In genomic region chrX:16770970-16771482, GRCh38 we compare ENCODE assay signal across 18 cellular contexts. TPM values are rescaled to one million over a fixed set of nuclear protein-coding genes. Genes with fewer than 3 reads are reported as not detected.
DNase-seq lines count a peak whose midpoint lies in the region; ATAC-seq, FAIRE-seq and TF ChIP-seq lines count a peak whose summit lies in the region.
"Had no signal": no experiment of that assay in that cellular context is flagged by ENCODE, and none has a peak within 500 bp of the region (broad histone marks: within the 10 kb centered on the region; RNA-seq: fewer than 3 reads in every experiment).

No MANE protein-coding gene starts in this region.

- ATAC-seq in HCT116 (peak; percentile 62), GM12878 (peak; percentile 60), HG03342 (IDR thresholded peaks at IDR 0.05; ENCODE audit: unreplicated experiment) (no peak), HG02678 (IDR thresholded peaks at IDR 0.05; ENCODE audit: unreplicated experiment) (no peak)

- RAD21 ChIA-PET in HCT116 (lab: Charles Lee; ENCODE audit: low non-redundant PET in 1 of 2, low total read pairs in 2 of 2, uncharacterized antibody in 2 of 2, unreplicated experiment in 2 of 2) (no interaction called here), GM12878 (lab: Charles Lee; ENCODE audit: unreplicated experiment) (no interaction called here)

- H3K27me3 ChIP-seq in HCT116 (ENCODE audit: insufficient read depth, low read length) (no peaks in the 10 kb centered on the region), GM12878 (replicated peaks in 1 of 2; ENCODE audit: control insufficient read depth in 2 of 2, insufficient read depth in 2 of 2, low read length in 1 of 2) (no peaks in the 10 kb centered on the region), GM23248 (replicated peaks; ENCODE audit: insufficient read depth) (no peaks in the 10 kb centered on the region), dorsolateral prefrontal cortex (peaks cover 0 to 31% (median 3%) of the 10 kb centered on the region in 45 donors)
- H3K27me3 ChIP-seq: cardiac muscle cell had no signal

- peak overlapping the region; percentile 81 for H3K27ac ChIP-seq in 22Rv1
- peak overlapping the region; percentile 59; the same call in 1 of the 2 replicates for H3K27ac ChIP-seq in HCT116 (ENCODE audit: low read depth, low read length)
- H3K27ac ChIP-seq in GM12878 (ENCODE audit: control insufficient read depth, insufficient read depth) = no peak overlapping the region
- peak overlapping the region; percentile 99 for H3K27ac ChIP-seq in mesodermal cell (ENCODE audit: low read depth, low read length, severe bottlenecking)
- no peak overlapping the region for H3K27ac ChIP-seq in GM23248
- no peak overlapping the region for H3K27ac ChIP-seq in dorsolateral prefrontal cortex

- H3K9me2 ChIP-seq in HCT116 (ENCODE audit: insufficient read depth) (no peaks in the 10 kb centered on the region), GM23248 (ENCODE audit: insufficient read depth) (no peaks in the 10 kb centered on the region)

- H3K79me2 ChIP-seq in HCT116 (ENCODE audit: insufficient read depth, low read length) (no peaks in the 10 kb centered on the region), GM12878 (ENCODE audit: control insufficient read depth, insufficient read depth, low read length) (no peaks in the 10 kb centered on the region), GM23248 (ENCODE audit: insufficient read depth) (no peaks in the 10 kb centered on the region)

- H3F3A ChIP-seq in GM23248 (ENCODE audit: insufficient read depth) = no peaks in the 10 kb centered on the region

- intact Hi-C loops in HCT116 (cut with micrococcal nuclease) (no loop called here), GM12878 (cut with micrococcal nuclease; ENCODE audit: unreplicated experiment) (no loop called here), dorsolateral prefrontal cortex (cut with DNase I) (no loop called here)

- H3K9me3 ChIP-seq in HCT116 (ENCODE audit: control insufficient read depth in 1 of 2, insufficient read depth in 1 of 2, low read depth in 1 of 2, low read length in 2 of 2) = no peaks in the 10 kb centered on the region
- H3K9me3 ChIP-seq in GM12878 (replicated peaks; ENCODE audit: control insufficient read depth, insufficient read depth, low read length) = no peaks in the 10 kb centered on the region
- H3K9me3 ChIP-seq in mesodermal cell (ENCODE audit: control insufficient read depth, low read length) = no peaks in the 10 kb centered on the region
- no peaks in the 10 kb centered on the region for H3K9me3 ChIP-seq in GM23248 (ENCODE audit: low read depth)

- in situ Hi-C loops in GM12878 (cut with MboI) (no loop called here), GM23248 (cut with MboI) (no loop called here)

- SMC1A ChIA-PET in GM12878 (lab: Charles Lee; ENCODE audit: uncharacterized antibody, unreplicated experiment) = interaction anchor here (0.5 kb wide), 2 partner anchors 15 to 60 kb away, joined by 3 read pairs; no protein-coding TSS in a partner anchor

- BruUV-seq in HCT116 (replicated peaks; lab: Mats Ljungman, UMichigan) (no TSS peak), GM12878 (replicated peaks; lab: Mats Ljungman, UMichigan) (no TSS peak)

- H3K4me1 ChIP-seq in HCT116 (ENCODE audit: control insufficient read depth in 1 of 2, insufficient read depth in 2 of 2, low read length in 2 of 2) (peaks cover 3 to 24% of the 10 kb centered on the region in 2 experiments; a peak in 3 of 4 replicates), GM12878 (ENCODE audit: control insufficient read depth, insufficient read depth, low read length) (no peaks in the 10 kb centered on the region), mesodermal cell (ENCODE audit: control insufficient read depth, insufficient read depth, low read length, poor library complexity, severe bottlenecking) (no peaks in the 10 kb centered on the region), GM23248 (ENCODE audit: insufficient read depth) (no peaks in the 10 kb centered on the region)

- H3K36me3 ChIP-seq in HCT116 (ENCODE audit: control insufficient read depth in 1 of 2, insufficient read depth in 2 of 2, low read length in 2 of 2) (no peaks in the 10 kb centered on the region), GM12878 (ENCODE audit: control insufficient read depth in 2 of 2, insufficient read depth in 2 of 2, low read length in 1 of 2) (no peaks in the 10 kb centered on the region), mesodermal cell (ENCODE audit: control insufficient read depth, insufficient read depth, low read length) (no peaks in the 10 kb centered on the region), GM23248 (ENCODE audit: low read depth) (no peaks in the 10 kb centered on the region)
- H3K36me3 ChIP-seq: cardiac muscle cell, WERI-Rb-1 had no signal

- CTCF ChIA-PET in HCT116 (lab: Charles Lee) = no interaction called here
- CTCF ChIA-PET in GM12878 (lab: Yijun Ruan, JAX) = no interaction called here

- no peak for DNase-seq in HCT116 (ENCODE audit: low read depth, low spot score)
- DNase-seq in GM12878 (ENCODE audit: low read depth, low spot score) = no peak
- no peak for DNase-seq in GM23248
- no peak for DNase-seq in dorsolateral prefrontal cortex
- DNase-seq: activated CD4-positive, alpha-beta T cell treated with anti-CD3 and anti-CD28 coated beads, Interleukin-2, amount 50 U/mL, for 1 hour; glutamatergic neuron; NCI-H1694; NCI-H524; occipital lobe; small intestine; stimulated activated CD4-positive, alpha-beta T cell treated with anti-CD3 and anti-CD28 coated beads, Interleukin-2, amount 100 ng/mL, for 24 hours; substantia nigra; WERI-Rb-1 had no signal

- TF ChIP-seq CTCF in 22Rv1 (IDR thresholded peaks at IDR 0.05) = no peak
- TF ChIP-seq CTCF in HCT116 (IDR thresholded peaks at IDR 0.05 in 2 of 3, conservative IDR thresholded peaks at IDR 0.05 in 1 of 3; ENCODE audit: borderline replicate concordance in 1 of 3, insufficient read depth in 1 of 3, low read depth in 2 of 3, low read length in 2 of 3) = no peak
- no peak for TF ChIP-seq CTCF in GM12878 (IDR thresholded peaks at IDR 0.05 in 2 of 3, conservative IDR thresholded peaks at IDR 0.05 in 1 of 3; ENCODE audit: control insufficient read depth in 2 of 3, extremely low read depth in 1 of 3, insufficient read depth in 1 of 3, low read depth in 3 of 3, low read length in 3 of 3)
- TF ChIP-seq CTCF in dorsolateral prefrontal cortex (IDR thresholded peaks at IDR 0.05 in 54 of 56, conservative IDR thresholded peaks at IDR 0.05 in 2 of 56; ENCODE audit: low read depth in 1 of 56, partially characterized antibody in 56 of 56) = no peak

- H3K4me2 ChIP-seq in HCT116 (ENCODE audit: low read length) (peak overlapping the region; percentile 19; the same call in 1 of the 2 replicates), GM12878 (ENCODE audit: control insufficient read depth, insufficient read depth) (no peak overlapping the region), GM23248 (ENCODE audit: unreplicated experiment) (no peak overlapping the region)

- H3K4me3 ChIP-seq in HCT116 (replicated peaks in 1 of 2; ENCODE audit: low read depth in 1 of 2, low read length in 2 of 2) (no peak overlapping the region), GM12878 (no peak overlapping the region), mesodermal cell (ENCODE audit: extremely low read depth, insufficient read depth, low read length, poor library complexity, severe bottlenecking) (no peak overlapping the region), GM23248 (no peak overlapping the region), dorsolateral prefrontal cortex (no peak overlapping the region)
- H3K4me3 ChIP-seq: cardiac muscle cell had no signal

- H3K9ac ChIP-seq in HCT116 (ENCODE audit: low read length) = no peak overlapping the region
- H3K9ac ChIP-seq in GM12878 (ENCODE audit: control insufficient read depth, insufficient read depth, low read length) = no peak overlapping the region
- no peak overlapping the region for H3K9ac ChIP-seq in GM23248

- TF ChIP-seq RAD21 in HCT116 (IDR thresholded peaks at IDR 0.05; ENCODE audit: low read depth) (no peak), GM12878 (IDR thresholded peaks at IDR 0.05; ENCODE audit: insufficient read depth, low read depth, low read length) (no peak)

- TF ChIP-seq POLR2A in HCT116 (IDR thresholded peaks at IDR 0.05; ENCODE audit: borderline replicate concordance, extremely low read depth, insufficient read depth, insufficient read length) (no peak), GM12878 (IDR thresholded peaks at IDR 0.05; ENCODE audit: low read depth, low read length) (no peak)

- POLR2A ChIA-PET in HCT116 (lab: Charles Lee) (interaction anchor here (0.7 to 2.2 kb wide), 18 partner anchors 8 to 1100 kb away, joined by 3 to 41 read pairs (median 4); partner anchors contain the start of genes CTPS2, SYAP1 and TXLNG), GM12878 (lab: Charles Lee) (no interaction called here)

- H4K20me1 ChIP-seq in HCT116 (ENCODE audit: insufficient read depth) (no peaks in the 10 kb centered on the region), GM12878 (ENCODE audit: control insufficient read depth, insufficient read depth) (no peaks in the 10 kb centered on the region), GM23248 (ENCODE audit: insufficient read depth) (no peaks in the 10 kb centered on the region)

- H2AFZ ChIP-seq in HCT116 (ENCODE audit: low read depth, low read length, poor library complexity, severe bottlenecking) = no peak overlapping the region
- no peak overlapping the region for H2AFZ ChIP-seq in GM12878 (ENCODE audit: control insufficient read depth, low read depth, low read length)
- H2AFZ ChIP-seq in GM23248 = no peak overlapping the region

- 21% methylated on average over 2 of the region's 2 CpGs for WGBS in GM12878 (ENCODE audit: insufficient coverage, insufficient replicate concordance, low lambda C conversion rate, missing lambda C conversion rate)
- WGBS in mesodermal cell (ENCODE audit: insufficient coverage in 2 of 2), 2 experiments = no CpG with 5 or more reads among the region's 2 CpGs
- WGBS in GM23248 (ENCODE audit: low coverage in 1 of 2, low lambda C conversion rate in 2 of 2, missing lambda C conversion rate in 2 of 2), 2 experiments = 68 to 75% methylated on average over 2 of the region's 2 CpGs

- no peak for TF ChIP-seq EP300 in GM12878 (IDR thresholded peaks at IDR 0.05; ENCODE audit: borderline replicate concordance in 1 of 2, control insufficient read depth in 1 of 2, low read depth in 2 of 2, low read length in 2 of 2)

- FAIRE-seq in GM12878 (lab: Jason Lieb, UNC) = no peak
- FAIRE-seq: small intestine had no signal

RNA-seq across cellular contexts. Expression of gene TXLNG, which starts 15.2 kb away (rescaled TPM):
- total RNA-seq in HCT116 (2021; ENCODE audit: unreplicated experiment) (22.9 TPM), GM12878 (2014; rRNA removed) (18.9 and 20.5 TPM in 2 replicates), GM12878 (2014; rRNA removed; fragmentation: Illumina TruSeq; extraction: Trizol) (27.5 and 29.5 TPM in 2 replicates), GM12878 (2021) (19.7 and 20.1 TPM in 2 replicates), dorsolateral prefrontal cortex (10 to 100 TPM; 10.9 to 20.8 (median 16.2) TPM)
- 6.8 and 9.9 TPM in 2 replicates for polyA plus RNA-seq in HCT116 (2012)
- 23.7 and 24.1 TPM in 2 replicates for total RNA-seq in GM12878 (2013; cell fraction: nucleolus; rRNA removed)
- 9.9 TPM for polyA plus RNA-seq in GM12878 (2011; ENCODE audit: low read depth)
- polyA plus RNA-seq in GM12878 (2011; rRNA removed) (40.7 and 46.2 TPM in 2 replicates), GM12878 (2014; fragmentation: Illumina TruSeq; extraction: Trizol) (33.4 and 40.9 TPM in 2 replicates), GM12878 (2014; fragmentation: Nextera tagmentation; extraction: Ambion mirVana) (10 to 100 TPM in 1 of 2 experiments, 1 to 10 TPM in 1; 9.9 to 13.2 TPM), GM12878 (2014; rRNA removed) (20.9 and 25.6 TPM in 2 replicates), GM12878 (2016; fragmentation: Nextera tagmentation; extraction: Ambion mirVana) (10 to 100 TPM; 17.6 to 17.8 TPM), GM23248 (2016; fragmentation: Nextera tagmentation; extraction: Ambion mirVana) (4.1 and 4.4 TPM in 2 replicates)
- 16.9 and 20.0 TPM in 2 replicates for polyA plus RNA-seq in GM12878 (2011; cell fraction: cytosol; rRNA removed)
- 35.0 and 35.4 TPM in 2 replicates for polyA plus RNA-seq in GM12878 (2011; cell fraction: nucleus; rRNA removed)
- 13.8 and 14.7 TPM in 2 replicates for polyA plus RNA-seq in GM12878 (2012)
- 13.5 and 17.5 TPM in 2 replicates for polyA minus RNA-seq in GM12878 (2011; rRNA and poly(A)+ RNA removed)
- 6.8 and 9.8 TPM in 2 replicates for polyA minus RNA-seq in GM12878 (2011; cell fraction: cytosol; rRNA and poly(A)+ RNA removed)
- polyA minus RNA-seq in GM12878 (2011; cell fraction: nucleus; rRNA and poly(A)+ RNA removed) = 6.2 and 9.4 TPM in 2 replicates
- polyA plus RNA-seq in mesodermal cell (2013, experiment 1 of 2) = 9.3 TPM
- 10.5 TPM for polyA plus RNA-seq in mesodermal cell (2013, experiment 2 of 2)
- total RNA-seq in GM23248 (2014; rRNA removed; shearing (Covaris generic)) = 6.1 and 6.4 TPM in 2 replicates

RNA-seq across cellular contexts. Expression of gene SYAP1, which starts 51.6 kb away (rescaled TPM):
- total RNA-seq in HCT116 (2021; ENCODE audit: unreplicated experiment) (24.8 TPM), GM12878 (2014; rRNA removed) (20.7 and 23.1 TPM in 2 replicates), GM12878 (2014; rRNA removed; fragmentation: Illumina TruSeq; extraction: Trizol) (20.9 and 22.1 TPM in 2 replicates), GM12878 (2021) (17.6 and 20.3 TPM in 2 replicates), dorsolateral prefrontal cortex (10 to 100 TPM; 13.0 to 30.2 (median 19.5) TPM)
- polyA plus RNA-seq in HCT116 (2012) = 7.5 and 9.6 TPM in 2 replicates
- total RNA-seq in GM12878 (2013; cell fraction: nucleolus; rRNA removed) = 12.6 and 13.9 TPM in 2 replicates
- polyA plus RNA-seq in GM12878 (2011; ENCODE audit: low read depth) = 4.9 TPM
- polyA plus RNA-seq in GM12878 (2011; rRNA removed) (11.5 and 16.7 TPM in 2 replicates), GM12878 (2014; fragmentation: Illumina TruSeq; extraction: Trizol) (11.3 and 13.6 TPM in 2 replicates), GM12878 (2014; fragmentation: Nextera tagmentation; extraction: Ambion mirVana) (1 to 10 TPM; 5.9 to 6.1 TPM), GM12878 (2014; rRNA removed) (14.8 and 15.1 TPM in 2 replicates), GM12878 (2016; fragmentation: Nextera tagmentation; extraction: Ambion mirVana) (10 to 100 TPM; 29.2 to 29.9 TPM), GM23248 (2016; fragmentation: Nextera tagmentation; extraction: Ambion mirVana) (32.1 and 36.4 TPM in 2 replicates)
- polyA plus RNA-seq in GM12878 (2011; cell fraction: cytosol; rRNA removed) = 7.7 and 7.9 TPM in 2 replicates
- 3.1 and 3.3 TPM in 2 replicates for polyA plus RNA-seq in GM12878 (2011; cell fraction: nucleus; rRNA removed)
- polyA plus RNA-seq in GM12878 (2012) = 9.0 and 9.8 TPM in 2 replicates
- 9.9 and 10.0 TPM in 2 replicates for polyA minus RNA-seq in GM12878 (2011; rRNA and poly(A)+ RNA removed)
- 5.3 and 6.8 TPM in 2 replicates for polyA minus RNA-seq in GM12878 (2011; cell fraction: cytosol; rRNA and poly(A)+ RNA removed)
- polyA minus RNA-seq in GM12878 (2011; cell fraction: nucleus; rRNA and poly(A)+ RNA removed) = 2.7 and 5.3 TPM in 2 replicates
- 20.8 TPM for polyA plus RNA-seq in mesodermal cell (2013, experiment 1 of 2)
- polyA plus RNA-seq in mesodermal cell (2013, experiment 2 of 2) = 24.5 TPM
- total RNA-seq in GM23248 (2014; rRNA removed; shearing (Covaris generic)) = 24.4 and 30.8 TPM in 2 replicates

RNA-seq across cellular contexts. Expression of gene CTPS2, which starts 58.6 kb away (rescaled TPM):
- total RNA-seq in HCT116 (2021; ENCODE audit: unreplicated experiment) = 9.6 TPM
- 4.7 and 6.2 TPM in 2 replicates for polyA plus RNA-seq in HCT116 (2012)
- 51.7 and 54.8 TPM in 2 replicates for total RNA-seq in GM12878 (2013; cell fraction: nucleolus; rRNA removed)
- total RNA-seq in GM12878 (2014; rRNA removed) = 15.4 and 18.6 TPM in 2 replicates
- 17.6 and 17.8 TPM in 2 replicates for total RNA-seq in GM12878 (2014; rRNA removed; fragmentation: Illumina TruSeq; extraction: Trizol)
- 13.3 and 14.9 TPM in 2 replicates for total RNA-seq in GM12878 (2021)
- polyA plus RNA-seq in GM12878 (2011; ENCODE audit: low read depth) = 6.3 TPM
- polyA plus RNA-seq in GM12878 (2011; rRNA removed) = 16.9 and 23.3 TPM in 2 replicates
- polyA plus RNA-seq in GM12878 (2011; cell fraction: cytosol; rRNA removed) = 7.4 and 9.1 TPM in 2 replicates
- 11.1 and 12.1 TPM in 2 replicates for polyA plus RNA-seq in GM12878 (2011; cell fraction: nucleus; rRNA removed)
- 6.1 and 8.4 TPM in 2 replicates for polyA plus RNA-seq in GM12878 (2012)
- polyA plus RNA-seq in GM12878 (2014; fragmentation: Illumina TruSeq; extraction: Trizol) = 15.0 and 19.2 TPM in 2 replicates
- 1 to 10 TPM; 5.9 to 7.7 TPM for polyA plus RNA-seq in GM12878 (2014; fragmentation: Nextera tagmentation; extraction: Ambion mirVana)
- polyA plus RNA-seq in GM12878 (2014; rRNA removed) = 11.5 and 11.8 TPM in 2 replicates
- polyA plus RNA-seq in GM12878 (2016; fragmentation: Nextera tagmentation; extraction: Ambion mirVana) = 10 to 100 TPM; 11.9 to 13.5 TPM
- polyA minus RNA-seq in GM12878 (2011; rRNA and poly(A)+ RNA removed) = 18.9 and 20.1 TPM in 2 replicates
- polyA minus RNA-seq in GM12878 (2011; cell fraction: cytosol; rRNA and poly(A)+ RNA removed) = 5.1 and 7.9 TPM in 2 replicates
- 9.6 and 12.4 TPM in 2 replicates for polyA minus RNA-seq in GM12878 (2011; cell fraction: nucleus; rRNA and poly(A)+ RNA removed)
- polyA plus RNA-seq in mesodermal cell (2013, experiment 1 of 2) = 20.1 TPM
- 20.0 TPM for polyA plus RNA-seq in mesodermal cell (2013, experiment 2 of 2)
- 5.8 and 8.0 TPM in 2 replicates for total RNA-seq in GM23248 (2014; rRNA removed; shearing (Covaris generic))
- 3.7 and 4.4 TPM in 2 replicates for polyA plus RNA-seq in GM23248 (2016; fragmentation: Nextera tagmentation; extraction: Ambion mirVana)
- 10 to 100 TPM in 71 of 120 experiments, 1 to 10 TPM in 49; 6.7 to 16.4 (median 10.4) TPM for total RNA-seq in dorsolateral prefrontal cortex

Comparison
In these comparisons a context has a peak if more than half of its experiments do, and no peak if none do; other contexts are left out.
1. H3K27ac ChIP-seq: peak in 22Rv1 (single experiment), HCT116 (single experiment) and mesodermal cell (single experiment); none in GM12878 (single experiment), GM23248 (single experiment) and dorsolateral prefrontal cortex (0 of 59).
2. ATAC-seq: peak in HCT116 (single experiment) and GM12878 (single experiment); none in HG03342 (single experiment) and HG02678 (single experiment).